ENCODE assay signal across 22 cellular contexts in genomic region chr1:75625795-75626194, GRCh38.
"Had no signal": no experiment of that assay in that cellular context is flagged by ENCODE, and none has a peak within 500 bp of the region (broad histone marks: within the 10 kb centered on the region; RNA-seq: fewer than 3 reads in every experiment).

No MANE protein-coding gene starts in this region.

- DNase-seq: activated CD4-positive, alpha-beta memory T cell treated with anti-CD3 and anti-CD28 coated beads, Interleukin-2, amount 10 ng/mL, durations not matched to agents 7 days and 5 days; activated CD4-positive, alpha-beta T cell treated with anti-CD3 and anti-CD28 coated beads for 48 hours; activated effector memory CD4-positive, alpha-beta T cell treated with Interleukin-2 at 50 U/mL for 16 hours; activated naive CD4-positive, alpha-beta T cell treated with anti-CD3 and anti-CD28 coated beads, Interleukin-2, amount 10 ng/mL, durations not matched to agents 7 days and 5 days; activated T-cell treated with anti-CD3 and anti-CD28 coated beads, Interleukin-2, amount 50 U/mL, for 72 hours; amygdala; colonic mucosa; dorsolateral prefrontal cortex; effector memory CD8-positive, alpha-beta T cell; heart left ventricle; islet precursor cell; left colon; mesenchymal stem cell; mucosa of descending colon; nephron progenitor cell; pancreas; psoas muscle; stimulated activated CD4-positive, alpha-beta T cell treated with anti-CD3 and anti-CD28 coated beads, Interleukin-4, amount 100 ng/mL, for 4 hours; stimulated activated naive CD8-positive, alpha-beta T cell treated with anti-CD3 and anti-CD28 coated beads, Interleukin-15, Interleukin-2, amounts not matched to agents 100 U/mL and 50 U/mL, for 24 hours; upper lobe of left lung had no signal

- H3K4me3 ChIP-seq: colonic mucosa, dorsolateral prefrontal cortex, heart left ventricle, mucosa of descending colon, pancreas, psoas muscle, right atrium auricular region, upper lobe of left lung had no signal

- FAIRE-seq: bronchial epithelial cell, pancreas had no signal

- H3K27me3 ChIP-seq: colonic mucosa, right atrium auricular region, upper lobe of left lung had no signal

- H3K9me3 ChIP-seq: colonic mucosa, heart left ventricle, mucosa of descending colon, pancreas, psoas muscle, right atrium auricular region, upper lobe of left lung had no signal

- ATAC-seq: activated T-cell treated with anti-CD3 and anti-CD28 coated beads, Interleukin-2, amount 50 U/mL, for 72 hours; effector memory CD8-positive, alpha-beta T cell; heart left ventricle; left colon; mucosa of descending colon; pancreas; psoas muscle; stimulated activated naive CD8-positive, alpha-beta T cell treated with anti-CD3 and anti-CD28 coated beads, Interleukin-15, Interleukin-2, amounts not matched to agents 100 U/mL and 50 U/mL, for 24 hours had no signal

- H3K27ac ChIP-seq: colonic mucosa, dorsolateral prefrontal cortex, heart left ventricle, pancreas, psoas muscle, right atrium auricular region, upper lobe of left lung had no signal

- H3K4me1 ChIP-seq: colonic mucosa, heart left ventricle, pancreas, psoas muscle, right atrium auricular region, upper lobe of left lung had no signal

- H3K36me3 ChIP-seq: colonic mucosa, heart left ventricle, pancreas, right atrium auricular region, upper lobe of left lung had no signal
